In genomic region chr2:186459009-186459408, GRCh38 we compare ENCODE assay signal across 9 cellular contexts. TPM values are rescaled to one million over a fixed set of nuclear protein-coding genes. Genes with fewer than 3 reads are reported as not detected.
DNase-seq lines count a peak whose midpoint lies in the region; ATAC-seq and TF ChIP-seq lines count a peak whose summit lies in the region.
"Had no signal": no experiment of that assay in that cellular context is flagged by ENCODE, and none has a peak within 500 bp of the region (broad histone marks: within the 10 kb centered on the region; RNA-seq: fewer than 3 reads in every experiment).

No MANE protein-coding gene starts in this region.

- no peaks in the 10 kb centered on the region for H3K9me3 ChIP-seq in fibroblast of lung (ENCODE audit: control insufficient read depth, insufficient read depth, low read depth, low read length)

- H3K27me3 Mint-ChIP-seq in activated T-helper 2 cell treated with anti-CD3 and anti-CD28 coated beads, Interferon-gamma antibody, Interleukin-2, Interleukin-4, amounts not matched to agents 10 μg/mL and 5 μg/mL and 100 μg/mL, durations not matched to agents 14 hours and 24 hours and 36 hours (ENCODE audit: low read depth), result no peaks in the 10 kb centered on the region
- H3K27me3 Mint-ChIP-seq: activated CD4-positive, alpha-beta memory T cell treated with anti-CD3 and anti-CD28 coated beads for 36 hours had no signal

- H3K27ac Mint-ChIP-seq in activated T-helper 2 cell treated with anti-CD3 and anti-CD28 coated beads, Interferon-gamma antibody, Interleukin-2, Interleukin-4, amounts not matched to agents 10 μg/mL and 5 μg/mL and 100 μg/mL, durations not matched to agents 14 hours and 24 hours and 36 hours, result no peak overlapping the region
- H3K27ac Mint-ChIP-seq: activated CD4-positive, alpha-beta memory T cell treated with anti-CD3 and anti-CD28 coated beads for 36 hours had no signal

- no peak overlapping the region for H2AFZ ChIP-seq in fibroblast of lung (ENCODE audit: low read length)

- H3K79me2 ChIP-seq in fibroblast of lung (ENCODE audit: control insufficient read depth, insufficient read depth, low read length), result no peaks in the 10 kb centered on the region

- H3K9ac ChIP-seq in fibroblast of lung (ENCODE audit: insufficient read depth, low read length), result no peak overlapping the region

- no peaks in the 10 kb centered on the region for H3K4me1 ChIP-seq in fibroblast of lung (ENCODE audit: control insufficient read depth, extremely low read depth, insufficient read depth, low read length)

- peak; percentile 74 for DNase-seq in NCI-H748 treated with DMSO at 0.1 percent for 48 hours (lab: John Stamatoyannopoulos, UW)
- peak; percentile 30 to 42 for DNase-seq in fibroblast of lung (ENCODE audit: low read depth in 2 of 2)
- no peak for DNase-seq in C1 segment of cervical spinal cord (lab: John Stamatoyannopoulos, UW)
- DNase-seq in foreskin melanocyte, result no peak
- DNase-seq in activated T-helper 2 cell treated with anti-CD3 and anti-CD28 coated beads, Interferon-gamma antibody, Interleukin-2, Interleukin-4, amounts not matched to agents 10 μg/mL and 5 μg/mL and 100 μg/mL, durations not matched to agents 14 hours and 24 hours and 36 hours (ENCODE audit: low spot score), result no peak
- DNase-seq: activated CD4-positive, alpha-beta memory T cell treated with anti-CD3 and anti-CD28 coated beads for 36 hours had no signal

- H3K27ac ChIP-seq in 22Rv1 (no peak overlapping the region), fibroblast of lung (ENCODE audit: insufficient read depth, low read length) (no peak overlapping the region)

- peaks cover 3% of the 10 kb centered on the region for H3K4me1 Mint-ChIP-seq in activated T-helper 2 cell treated with anti-CD3 and anti-CD28 coated beads, Interferon-gamma antibody, Interleukin-2, Interleukin-4, amounts not matched to agents 10 μg/mL and 5 μg/mL and 100 μg/mL, durations not matched to agents 14 hours and 24 hours and 36 hours (ENCODE audit: low read depth)

- H3K4me3 ChIP-seq in fibroblast of lung (replicated peaks in 1 of 4; ENCODE audit: control extremely low read depth in 1 of 4, insufficient read depth in 1 of 4, low read depth in 3 of 4, low read length in 4 of 4), result no peak overlapping the region

- no peaks in the 10 kb centered on the region for H3K36me3 Mint-ChIP-seq in activated T-helper 2 cell treated with anti-CD3 and anti-CD28 coated beads, Interferon-gamma antibody, Interleukin-2, Interleukin-4, amounts not matched to agents 10 μg/mL and 5 μg/mL and 100 μg/mL, durations not matched to agents 14 hours and 24 hours and 36 hours (ENCODE audit: low read depth)
- H3K36me3 Mint-ChIP-seq: activated CD4-positive, alpha-beta memory T cell treated with anti-CD3 and anti-CD28 coated beads for 36 hours had no signal

- ATAC-seq in GM18909 (IDR thresholded peaks at IDR 0.05; ENCODE audit: poor library complexity, unreplicated experiment) (peak; percentile 50), HG03439 (IDR thresholded peaks at IDR 0.05; ENCODE audit: unreplicated experiment) (no peak)

- no peaks in the 10 kb centered on the region for H4K20me1 ChIP-seq in fibroblast of lung (ENCODE audit: control insufficient read depth, extremely low read depth, insufficient read depth, low read length)

- no peaks in the 10 kb centered on the region for H3K27me3 ChIP-seq in fibroblast of lung (ENCODE audit: control insufficient read depth, insufficient read depth, low read length)

- intact Hi-C loops in activated T-helper 2 cell treated with anti-CD3 and anti-CD28 coated beads, Interferon-gamma antibody, Interleukin-2, Interleukin-4, amounts not matched to agents 10 μg/mL and 5 μg/mL and 100 μg/mL, durations not matched to agents 14 hours and 24 hours and 36 hours (cut with micrococcal nuclease), result no loop called here

- H3K4me2 ChIP-seq in fibroblast of lung (ENCODE audit: extremely low read depth, insufficient read depth, low read length), result no peak overlapping the region

- TF ChIP-seq CTCF in 22Rv1 (IDR thresholded peaks at IDR 0.05), result peak; percentile 62
- TF ChIP-seq CTCF in fibroblast of lung (conservative IDR thresholded peaks at IDR 0.05 in 1 of 2, IDR thresholded peaks at IDR 0.05 in 1 of 2; ENCODE audit: low read depth in 1 of 2, low read length in 2 of 2), result peak in 1 of 2 donors; percentile 27

- no peaks in the 10 kb centered on the region for H3K36me3 ChIP-seq in fibroblast of lung (ENCODE audit: control insufficient read depth, insufficient read depth, low read length)

- no peaks in the 10 kb centered on the region for H3K9me3 Mint-ChIP-seq in activated T-helper 2 cell treated with anti-CD3 and anti-CD28 coated beads, Interferon-gamma antibody, Interleukin-2, Interleukin-4, amounts not matched to agents 10 μg/mL and 5 μg/mL and 100 μg/mL, durations not matched to agents 14 hours and 24 hours and 36 hours

- no peak overlapping the region for H3K4me3 Mint-ChIP-seq in activated T-helper 2 cell treated with anti-CD3 and anti-CD28 coated beads, Interferon-gamma antibody, Interleukin-2, Interleukin-4, amounts not matched to agents 10 μg/mL and 5 μg/mL and 100 μg/mL, durations not matched to agents 14 hours and 24 hours and 36 hours (ENCODE audit: low read depth)
- H3K4me3 Mint-ChIP-seq: activated CD4-positive, alpha-beta memory T cell treated with anti-CD3 and anti-CD28 coated beads for 36 hours had no signal

RNA-seq across cellular contexts. Expression of gene ZC3H15, which starts 27.1 kb away (rescaled TPM):
- 79.9 and 92.7 TPM in 2 replicates for total RNA-seq in fibroblast of lung
- polyA plus RNA-seq in fibroblast of lung, result 83.8 and 94.1 TPM in 2 replicates
- polyA plus RNA-seq in fibroblast of lung (2012), result 59.9 and 67.3 TPM in 2 replicates
- 2.2 and 4.8 TPM in 2 replicates for polyA minus RNA-seq in fibroblast of lung (ENCODE audit: low replicate concordance)
- 93.6 and 94.5 TPM in 2 replicates for total RNA-seq in activated T-helper 2 cell treated with anti-CD3 and anti-CD28 coated beads, Interferon-gamma antibody, Interleukin-2, Interleukin-4, amounts not matched to agents 10 μg/mL and 5 μg/mL and 100 μg/mL, durations not matched to agents 14 hours and 24 hours and 36 hours

Comparison
In these comparisons a context has a peak if more than half of its experiments do, and no peak if none do; other contexts are left out.
1. DNase-seq: peak in NCI-H748 treated with DMSO at 0.1 percent for 48 hours (single experiment) and fibroblast of lung (2 of 2); none in C1 segment of cervical spinal cord (0 of 14), foreskin melanocyte (single experiment) and activated T-helper 2 cell treated with anti-CD3 and anti-CD28 coated beads, Interferon-gamma antibody, Interleukin-2, Interleukin-4, amounts not matched to agents 10 μg/mL and 5 μg/mL and 100 μg/mL, durations not matched to agents 14 hours and 24 hours and 36 hours (single experiment).